16 cellular contexts compared by ENCODE assay signal in the genomic region with DNA sequence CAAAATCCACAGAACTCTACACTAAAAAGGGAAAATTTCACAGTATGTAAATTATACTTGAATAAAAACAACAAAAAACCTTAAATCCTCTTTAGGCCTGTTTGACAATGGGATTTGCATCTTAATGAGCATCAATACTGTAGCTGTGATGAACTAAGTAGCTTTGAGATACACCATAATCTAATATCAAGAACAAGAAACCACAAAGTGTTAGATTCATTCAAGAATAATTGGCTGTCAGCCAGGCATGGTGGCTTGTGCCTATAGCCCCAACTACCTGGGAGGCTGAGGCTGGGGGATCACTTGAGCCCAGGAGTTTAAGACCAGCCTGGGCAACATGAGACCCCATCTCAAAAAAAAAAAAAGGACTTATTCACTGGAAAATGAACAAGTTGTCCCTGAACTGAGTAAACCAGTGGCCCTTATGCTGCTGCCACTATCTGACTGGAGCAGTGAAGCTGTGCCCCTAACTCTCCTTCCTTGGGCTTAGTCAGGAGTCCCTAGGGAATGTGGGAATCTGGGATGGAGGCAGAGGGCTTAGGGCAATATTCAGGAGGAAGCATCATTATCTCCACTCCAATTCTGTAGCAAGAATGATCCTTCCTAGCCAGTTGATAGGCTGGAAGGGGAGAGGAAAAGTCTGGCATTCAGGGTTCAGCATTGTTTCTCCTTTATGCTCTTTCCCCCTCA.
DNase-seq lines count a peak whose midpoint lies in the region; ATAC-seq and TF ChIP-seq lines count a peak whose summit lies in the region.
"Had no signal": no experiment of that assay in that cellular context is flagged by ENCODE, and none has a peak within 500 bp of the region (broad histone marks: within the 10 kb centered on the region; RNA-seq: fewer than 3 reads in every experiment).

No MANE protein-coding gene starts in this region.

- H2AFZ ChIP-seq in IMR-90 (replicated peaks; ENCODE audit: low read length, poor library complexity), result no peak overlapping the region
- H2AFZ ChIP-seq: GM23248 had no signal

- H3K27me3 ChIP-seq in IMR-90 (ENCODE audit: control insufficient read depth, insufficient read depth, low read length), result no peaks in the 10 kb centered on the region
- H3K27me3 ChIP-seq in psoas muscle (ENCODE audit: insufficient read depth in 3 of 3, low read length in 2 of 3), result no peaks in the 10 kb centered on the region

- TF ChIP-seq RAD21 in IMR-90 (IDR thresholded peaks at IDR 0.05; ENCODE audit: low read length), result no peak

- no peak overlapping the region for H3K27ac Mint-ChIP-seq in activated naive CD4-positive, alpha-beta T cell treated with anti-CD3 and anti-CD28 coated beads for 36 hours
- no peak overlapping the region for H3K27ac Mint-ChIP-seq in activated naive CD4-positive, alpha-beta T cell treated with anti-CD3 and anti-CD28 coated beads, Interleukin-2, amount 10 ng/mL, durations not matched to agents 7 days and 5 days
- peak overlapping the region; percentile 28 for H3K27ac Mint-ChIP-seq in stimulated activated memory B cell treated with anti-CD40 and anti-IgM and Interleukin-4, amounts not matched to agents 10 μg/mL and 1 μg/mL and 100 μg/mL, for 72 hours
- H3K27ac Mint-ChIP-seq: effector memory CD8-positive, alpha-beta T cell; stimulated activated effector memory CD8-positive, alpha-beta T cell treated with anti-CD3 and anti-CD28 coated beads, Interleukin-12 subunit alpha, Interleukin-12 subunit beta, amount 100 ng/mL, for 72 hours had no signal

- TF ChIP-seq POLR2A in IMR-90 (IDR thresholded peaks at IDR 0.05; ENCODE audit: low read depth, low read length), result no peak

- H3K4me2 ChIP-seq in IMR-90 (ENCODE audit: low read depth, low read length), result no peak overlapping the region

- intact Hi-C loops in activated naive CD4-positive, alpha-beta T cell treated with anti-CD3 and anti-CD28 coated beads for 36 hours (cut with micrococcal nuclease), result no loop called here
- intact Hi-C loops in IMR-90 (cut with micrococcal nuclease) (no loop called here), psoas muscle (cut with DNase I) (no loop called here)

- H3K27me3 Mint-ChIP-seq in activated naive CD4-positive, alpha-beta T cell treated with anti-CD3 and anti-CD28 coated beads for 36 hours (ENCODE audit: low read depth), result no peaks in the 10 kb centered on the region
- peaks cover 4% of the 10 kb centered on the region for H3K27me3 Mint-ChIP-seq in activated naive CD4-positive, alpha-beta T cell treated with anti-CD3 and anti-CD28 coated beads, Interleukin-2, amount 10 ng/mL, durations not matched to agents 7 days and 5 days
- H3K27me3 Mint-ChIP-seq in stimulated activated memory B cell treated with anti-CD40 and anti-IgM and Interleukin-4, amounts not matched to agents 10 μg/mL and 1 μg/mL and 100 μg/mL, for 72 hours, result no peaks in the 10 kb centered on the region
- H3K27me3 Mint-ChIP-seq: activated naive CD8-positive, alpha-beta T cell treated with anti-CD3 and anti-CD28 coated beads, Interleukin-2, amount 10 ng/mL, durations not matched to agents 7 days and 5 days; effector memory CD8-positive, alpha-beta T cell had no signal

- H3K4me3 ChIP-seq in IMR-90 (ENCODE audit: insufficient read depth, low read depth, low read length) (no peak overlapping the region), psoas muscle (no peak overlapping the region)
- H3K4me3 ChIP-seq: GM23248 had no signal

- peaks cover 14% of the 10 kb centered on the region for H4K20me1 ChIP-seq in IMR-90 (ENCODE audit: insufficient read depth, low read length)

- H2AK9ac ChIP-seq in IMR-90 (replicated peaks; ENCODE audit: low read depth, low read length, poor library complexity), result no peak overlapping the region

- H4K5ac ChIP-seq in IMR-90 (ENCODE audit: low read depth, low read length), result no peak overlapping the region

- in situ Hi-C loops in IMR-90 (cut with MboI; ENCODE audit: low sequenced_read_pairs), result no loop called here

- no peak overlapping the region for H3K4ac ChIP-seq in IMR-90 (ENCODE audit: low read depth, low read length)

- H3K14ac ChIP-seq in IMR-90 (replicated peaks; ENCODE audit: low read depth, low read length), result no peak overlapping the region

- no peaks in the 10 kb centered on the region; the same call in 1 of the 2 replicates for H3K4me1 ChIP-seq in IMR-90 (ENCODE audit: control insufficient read depth, insufficient read depth, low read length)
- peaks cover 3% of the 10 kb centered on the region for H3K4me1 ChIP-seq in psoas muscle

- H2AK5ac ChIP-seq in IMR-90 (ENCODE audit: low read depth, low read length), result no peak overlapping the region

- no TSS peak for BruUV-seq in IMR-90 (replicated peaks; lab: Mats Ljungman, UMichigan)

- no peak overlapping the region for H2BK5ac ChIP-seq in IMR-90 (ENCODE audit: low read depth, low read length, poor library complexity, severe bottlenecking)

- H3K36me3 ChIP-seq in IMR-90 (ENCODE audit: control insufficient read depth, insufficient read depth, low read length) (no peaks in the 10 kb centered on the region; the same call in 1 of the 2 replicates), psoas muscle (ENCODE audit: insufficient read depth in 1 of 2, low read depth in 1 of 2) (no peaks in the 10 kb centered on the region)

- CTCF ChIA-PET in activated naive CD4-positive, alpha-beta T cell treated with anti-CD3 and anti-CD28 coated beads for 36 hours (lab: Charles Lee), result interaction anchor here (0.6 kb wide), 1 partner anchor 55 kb away, joined by 4 read pairs; no protein-coding TSS in a partner anchor
- CTCF ChIA-PET in activated naive CD4-positive, alpha-beta T cell treated with anti-CD3 and anti-CD28 coated beads, Interleukin-2, amount 10 ng/mL, durations not matched to agents 7 days and 5 days (lab: Charles Lee), result no interaction called here
- CTCF ChIA-PET in IMR-90 (lab: Yijun Ruan, JAX), result no interaction called here

- peaks cover 8 to 12% of the 10 kb centered on the region in 2 experiments; a peak in 2 of 4 replicates for H3K79me1 ChIP-seq in IMR-90 (ENCODE audit: low read depth in 1 of 2, low read length in 2 of 2)

- H3K9me3 ChIP-seq in IMR-90 (ENCODE audit: control insufficient read depth, insufficient read depth, low read length), result no peaks in the 10 kb centered on the region
- H3K9me3 ChIP-seq in psoas muscle, result no peaks in the 10 kb centered on the region

- no peak overlapping the region for H3K4me3 Mint-ChIP-seq in activated naive CD4-positive, alpha-beta T cell treated with anti-CD3 and anti-CD28 coated beads for 36 hours
- H3K4me3 Mint-ChIP-seq in activated naive CD4-positive, alpha-beta T cell treated with anti-CD3 and anti-CD28 coated beads, Interleukin-2, amount 10 ng/mL, durations not matched to agents 7 days and 5 days, result no peak overlapping the region
- H3K4me3 Mint-ChIP-seq in stimulated activated memory B cell treated with anti-CD40 and anti-IgM and Interleukin-4, amounts not matched to agents 10 μg/mL and 1 μg/mL and 100 μg/mL, for 72 hours, result no peak overlapping the region
- H3K4me3 Mint-ChIP-seq: activated naive CD8-positive, alpha-beta T cell treated with anti-CD3 and anti-CD28 coated beads, Interleukin-2, amount 10 ng/mL, durations not matched to agents 7 days and 5 days; effector memory CD8-positive, alpha-beta T cell; stimulated activated effector memory CD8-positive, alpha-beta T cell treated with anti-CD3 and anti-CD28 coated beads, Interleukin-12 subunit alpha, Interleukin-12 subunit beta, amount 100 ng/mL, for 72 hours had no signal

- no peak overlapping the region for H4K8ac ChIP-seq in IMR-90 (ENCODE audit: low read depth in 2 of 2, low read length in 2 of 2)

- no peak overlapping the region for H4K91ac ChIP-seq in IMR-90 (ENCODE audit: insufficient read depth, low read depth, low read length)

- H3K36me3 Mint-ChIP-seq in activated naive CD4-positive, alpha-beta T cell treated with anti-CD3 and anti-CD28 coated beads for 36 hours (ENCODE audit: low read depth), result peaks cover 2% of the 10 kb centered on the region
- H3K36me3 Mint-ChIP-seq in activated naive CD4-positive, alpha-beta T cell treated with anti-CD3 and anti-CD28 coated beads, Interleukin-2, amount 10 ng/mL, durations not matched to agents 7 days and 5 days, result no peaks in the 10 kb centered on the region
- peaks cover 10% of the 10 kb centered on the region for H3K36me3 Mint-ChIP-seq in stimulated activated memory B cell treated with anti-CD40 and anti-IgM and Interleukin-4, amounts not matched to agents 10 μg/mL and 1 μg/mL and 100 μg/mL, for 72 hours
- H3K36me3 Mint-ChIP-seq: activated naive CD8-positive, alpha-beta T cell treated with anti-CD3 and anti-CD28 coated beads, Interleukin-2, amount 10 ng/mL, durations not matched to agents 7 days and 5 days; stimulated activated effector memory CD8-positive, alpha-beta T cell treated with anti-CD3 and anti-CD28 coated beads, Interleukin-12 subunit alpha, Interleukin-12 subunit beta, amount 100 ng/mL, for 72 hours had no signal

- TF ChIP-seq CTCF in IMR-90 (conservative IDR thresholded peaks at IDR 0.05; ENCODE audit: low read depth, low read length) (no peak), psoas muscle (IDR thresholded peaks at IDR 0.05) (no peak)

- peak; percentile 22 for DNase-seq in activated naive CD4-positive, alpha-beta T cell treated with anti-CD3 and anti-CD28 coated beads for 36 hours
- DNase-seq in activated naive CD4-positive, alpha-beta T cell treated with anti-CD3 and anti-CD28 coated beads, Interleukin-2, amount 10 ng/mL, durations not matched to agents 7 days and 5 days, result no peak
- DNase-seq in IMR-90, result no peak
- peak; percentile 27 for DNase-seq in RPMI8226
- DNase-seq in psoas muscle, result no peak
- no peak for DNase-seq in RKO (ENCODE audit: low spot score)
- DNase-seq: activated naive CD8-positive, alpha-beta T cell treated with anti-CD3 and anti-CD28 coated beads, Interleukin-2, amount 10 ng/mL, durations not matched to agents 7 days and 5 days; effector memory CD8-positive, alpha-beta T cell; GM23248; head of caudate nucleus; NCI-H1694 treated with DMSO at 0.1 percent for 48 hours; nucleus accumbens; SIG-M5 had no signal

- H2BK120ac ChIP-seq in IMR-90 (ENCODE audit: low read depth, low read length), result no peak overlapping the region

- no peak overlapping the region for H2BK20ac ChIP-seq in IMR-90 (ENCODE audit: low read depth, low read length)

- H3K9ac ChIP-seq in IMR-90 (ENCODE audit: low read depth, low read length), result no peak overlapping the region
- H3K9ac ChIP-seq: GM23248 had no signal

- H3K18ac ChIP-seq in IMR-90 (ENCODE audit: low read depth, low read length), result no peak overlapping the region

- POLR2A ChIA-PET in IMR-90 (lab: Charles Lee; ENCODE audit: unreplicated experiment), result no interaction called here

- H3K9me1 ChIP-seq in IMR-90 (ENCODE audit: insufficient read depth, low read length), result peaks cover 9% of the 10 kb centered on the region

- no peak overlapping the region for H3K27ac ChIP-seq in IMR-90 (ENCODE audit: insufficient read depth, low read length)
- no peak overlapping the region for H3K27ac ChIP-seq in psoas muscle
- H3K27ac ChIP-seq: GM23248 had no signal

- no peak overlapping the region for H3K56ac ChIP-seq in IMR-90 (ENCODE audit: extremely low read depth, insufficient read depth, low read length)

- H3K9me3 Mint-ChIP-seq in activated naive CD4-positive, alpha-beta T cell treated with anti-CD3 and anti-CD28 coated beads for 36 hours, result no peaks in the 10 kb centered on the region
- no peaks in the 10 kb centered on the region for H3K9me3 Mint-ChIP-seq in activated naive CD4-positive, alpha-beta T cell treated with anti-CD3 and anti-CD28 coated beads, Interleukin-2, amount 10 ng/mL, durations not matched to agents 7 days and 5 days
- no peaks in the 10 kb centered on the region for H3K9me3 Mint-ChIP-seq in stimulated activated memory B cell treated with anti-CD40 and anti-IgM and Interleukin-4, amounts not matched to agents 10 μg/mL and 1 μg/mL and 100 μg/mL, for 72 hours
- H3K9me3 Mint-ChIP-seq: activated naive CD8-positive, alpha-beta T cell treated with anti-CD3 and anti-CD28 coated beads, Interleukin-2, amount 10 ng/mL, durations not matched to agents 7 days and 5 days; effector memory CD8-positive, alpha-beta T cell; stimulated activated effector memory CD8-positive, alpha-beta T cell treated with anti-CD3 and anti-CD28 coated beads, Interleukin-12 subunit alpha, Interleukin-12 subunit beta, amount 100 ng/mL, for 72 hours had no signal

- ATAC-seq in IMR-90 (ENCODE audit: low read depth), result no peak
- no peak for ATAC-seq in stimulated activated memory B cell treated with anti-CD40 and anti-IgM and Interleukin-4, amounts not matched to agents 10 μg/mL and 1 μg/mL and 100 μg/mL, for 72 hours
- ATAC-seq in HG03159 (IDR thresholded peaks at IDR 0.05; ENCODE audit: unreplicated experiment), result no peak
- ATAC-seq in psoas muscle, result no peak
- ATAC-seq: effector memory CD8-positive, alpha-beta T cell; stimulated activated effector memory CD8-positive, alpha-beta T cell treated with anti-CD3 and anti-CD28 coated beads, Interleukin-12 subunit alpha, Interleukin-12 subunit beta, amount 100 ng/mL, for 72 hours had no signal

- dilution Hi-C loops in IMR-90 (cut with HindIII; ENCODE audit: low sequenced_read_pairs, unreplicated experiment), result no loop called here

- 0 out of 2 replicates have a peak overlapping the region, but pooled peaks have one; percentile 10 for H3K23ac ChIP-seq in IMR-90 (ENCODE audit: low read depth, low read length)

- no peak overlapping the region for H2BK15ac ChIP-seq in IMR-90 (ENCODE audit: low read depth, low read length)

- peaks cover 5% of the 10 kb centered on the region for H3K4me1 Mint-ChIP-seq in activated naive CD4-positive, alpha-beta T cell treated with anti-CD3 and anti-CD28 coated beads for 36 hours (ENCODE audit: low read depth)
- H3K4me1 Mint-ChIP-seq in activated naive CD4-positive, alpha-beta T cell treated with anti-CD3 and anti-CD28 coated beads, Interleukin-2, amount 10 ng/mL, durations not matched to agents 7 days and 5 days, result no peaks in the 10 kb centered on the region
- H3K4me1 Mint-ChIP-seq in stimulated activated memory B cell treated with anti-CD40 and anti-IgM and Interleukin-4, amounts not matched to agents 10 μg/mL and 1 μg/mL and 100 μg/mL, for 72 hours, result peaks cover 56% of the 10 kb centered on the region
- H3K4me1 Mint-ChIP-seq: activated naive CD8-positive, alpha-beta T cell treated with anti-CD3 and anti-CD28 coated beads, Interleukin-2, amount 10 ng/mL, durations not matched to agents 7 days and 5 days had no signal

Comparison
In these comparisons a context has a peak if more than half of its experiments do, and no peak if none do; other contexts are left out.
1. DNase-seq: peak in activated naive CD4-positive, alpha-beta T cell treated with anti-CD3 and anti-CD28 coated beads for 36 hours (single experiment) and RPMI8226 (single experiment); none in activated naive CD4-positive, alpha-beta T cell treated with anti-CD3 and anti-CD28 coated beads, Interleukin-2, amount 10 ng/mL, durations not matched to agents 7 days and 5 days (single experiment), IMR-90 (single experiment), psoas muscle (0 of 2) and RKO (single experiment).